8 cellular contexts compared by ENCODE assay signal in the genomic region with DNA sequence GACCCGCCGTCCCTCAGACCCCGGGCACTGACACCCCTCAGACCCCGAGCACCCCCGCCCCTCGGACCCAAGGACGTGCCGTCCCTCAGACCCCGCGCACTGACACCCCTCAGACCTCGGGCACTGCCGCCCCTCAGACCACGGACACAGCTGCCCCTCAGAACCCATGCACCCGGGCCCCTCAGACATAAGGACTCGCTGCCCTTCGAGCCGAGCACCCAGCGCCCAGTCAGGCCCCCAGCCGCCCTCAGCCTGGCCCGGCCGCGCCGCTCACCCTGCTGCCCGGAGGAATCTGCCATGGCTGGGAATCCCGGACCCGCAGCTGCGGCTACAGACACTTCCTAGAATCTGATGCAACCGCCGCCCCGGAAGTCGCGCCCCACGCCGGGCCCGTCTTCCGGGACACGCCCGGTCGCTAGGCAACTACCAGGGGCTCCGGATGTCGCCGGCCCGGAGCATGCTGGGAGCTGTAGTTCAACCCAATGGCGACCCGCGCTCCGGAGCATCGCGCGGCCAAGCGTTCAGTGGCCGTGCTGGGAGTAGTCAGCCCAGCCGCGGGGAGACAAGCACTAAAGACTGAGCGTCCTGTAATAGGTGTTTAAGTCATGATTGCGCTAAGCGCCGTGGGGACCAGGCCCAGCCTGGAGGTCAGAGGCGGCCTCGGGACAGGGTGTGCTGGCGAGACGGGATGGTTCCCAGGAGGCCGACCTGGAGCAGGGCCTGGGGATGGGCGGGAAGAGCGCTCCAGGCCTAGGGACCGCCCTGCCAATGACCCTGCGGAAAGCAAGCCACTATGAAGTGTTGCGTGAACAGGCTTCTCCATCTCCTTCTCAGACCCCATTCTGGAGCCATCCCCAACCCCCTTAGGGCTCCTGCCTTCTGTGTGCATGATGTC. TPM values are rescaled to one million over a fixed set of nuclear protein-coding genes. Genes with fewer than 3 reads are reported as not detected.
A peak's percentile ranks its signal among the peaks of the same experiment; 100 is the strongest.
DNase-seq lines count a peak whose midpoint lies in the region; ATAC-seq and TF ChIP-seq lines count a peak whose summit lies in the region.

A gene (minus strand): TSS at position 355 of the 895 bp plus-strand sequence. CDS start 56 bp downstream, at position 299.

- peak; percentile 97 for ATAC-seq in HG03439 (IDR thresholded peaks at IDR 0.05; ENCODE audit: unreplicated experiment)
- ATAC-seq in left colon, result peak; percentile 98

- no peaks in the 10 kb centered on the region for H3K36me3 ChIP-seq in colonic mucosa

- H3K4me1 ChIP-seq in colonic mucosa, result peaks cover 6% of the 10 kb centered on the region

- peak within 1 kb of the TSS; percentile 89 to 91 for H3K9ac ChIP-seq in colonic mucosa (ENCODE audit: low read depth in 2 of 2, low read length in 2 of 2)

- H3K4me3 ChIP-seq in colonic mucosa, result peak within 1 kb of the TSS; percentile 97

- no peaks in the 10 kb centered on the region for H3K9me3 ChIP-seq in colonic mucosa

- peak; percentile 79 for TF ChIP-seq POLR2A in GM19193 (IDR thresholded peaks at IDR 0.05; ENCODE audit: extremely low read depth, insufficient read depth, insufficient read length)

- H3K27me3 ChIP-seq in colonic mucosa, result no peaks in the 10 kb centered on the region

- intact Hi-C loops in colonic mucosa (cut with DNase I), result no loop called here
- intact Hi-C loops in left colon (cut with DNase I, micrococcal nuclease), result no loop called here

- DNase-seq in AML-193 (lab: John Stamatoyannopoulos, UW) (peak; percentile 86 to 89), NCI-H510A treated with DMSO at 0.1 percent for 48 hours (lab: John Stamatoyannopoulos, UW) (peak; percentile 76), colonic mucosa (peak; percentile 97), left colon (peak; percentile 96 to 97)
- peak; percentile 94 for DNase-seq in activated CD4-positive, alpha-beta T cell treated with anti-CD3 and anti-CD28 coated beads for 4 hours
- DNase-seq in stimulated activated CD4-positive, alpha-beta T cell treated with anti-CD3 and anti-CD28 coated beads, Interleukin-1b, Interleukin-23, amount 100 ng/mL, for 48 hours, result peak; percentile 94

- TF ChIP-seq CTCF in colonic mucosa (IDR thresholded peaks at IDR 0.05), result no peak

- H3K27ac ChIP-seq in colonic mucosa, result peak within 1 kb of the TSS; percentile 66

RNA-seq across cellular contexts. Expression of the gene that starts here (rescaled TPM):
- total RNA-seq in colonic mucosa (10 to 100 TPM; 48.4 to 74.3 TPM), left colon (10 to 100 TPM; 43.2 to 56.2 TPM)

Comparison
In these comparisons a context has a peak if more than half of its experiments do, and no peak if none do; other contexts are left out.
1. Peak in every context shown above with its lines: DNase-seq, ATAC-seq, H3K4me3 ChIP-seq and H3K27ac ChIP-seq.